In the genomic region with DNA sequence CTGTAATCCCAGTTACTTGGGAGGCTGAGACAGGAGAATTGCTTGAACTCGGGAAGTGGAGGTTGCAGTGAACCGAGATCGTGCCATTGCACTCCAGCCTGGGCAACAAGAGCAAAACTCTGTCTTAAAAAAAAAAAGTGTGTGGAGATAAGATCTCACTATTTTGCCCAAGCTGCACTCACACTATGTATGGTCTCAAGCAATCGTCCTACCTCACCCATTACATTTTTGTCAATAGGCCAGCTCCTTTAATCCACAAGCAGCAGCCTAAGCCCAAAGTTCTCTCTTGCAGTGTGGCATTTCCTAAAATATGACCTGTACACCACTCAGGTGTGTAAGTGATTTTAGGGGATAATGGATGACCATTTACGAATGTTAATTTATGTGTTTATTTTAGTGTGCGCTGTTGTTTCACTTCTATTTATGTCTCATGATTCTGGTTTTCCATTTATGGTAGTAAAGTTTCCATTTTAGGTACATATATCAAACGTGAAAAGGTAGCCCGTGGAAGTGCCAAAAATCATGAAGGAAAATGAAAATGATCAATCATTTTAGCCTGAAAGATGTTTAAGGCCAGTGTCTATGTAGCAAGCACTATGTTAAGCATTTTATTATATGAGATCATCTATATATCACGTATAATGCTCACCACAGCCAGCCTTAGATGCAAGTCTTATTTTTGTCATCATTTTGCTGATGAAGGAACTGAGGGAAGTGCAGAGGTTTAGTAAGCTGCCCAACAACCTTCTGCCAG, we compare ENCODE assay signal across 21 cellular contexts. TPM values are rescaled to one million over a fixed set of nuclear protein-coding genes. Genes with fewer than 3 reads are reported as not detected.
DNase-seq lines count a peak whose midpoint lies in the region; ATAC-seq, FAIRE-seq and TF ChIP-seq lines count a peak whose summit lies in the region.
"Had no signal": no experiment of that assay in that cellular context is flagged by ENCODE, and none has a peak within 500 bp of the region (broad histone marks: within the 10 kb centered on the region; RNA-seq: fewer than 3 reads in every experiment).

No MANE protein-coding gene starts in this region.

- peak overlapping the region; percentile 81 for H3K4me3 Mint-ChIP-seq in CD8-positive, alpha-beta T cell
- H3K4me3 Mint-ChIP-seq in activated B cell treated with CpG ODN at 0.5 μM for 24 hours (peak overlapping the region; percentile 32), memory B cell (peak overlapping the region; percentile 60)

- peak overlapping the region; percentile 93 for H3K27ac Mint-ChIP-seq in CD8-positive, alpha-beta T cell
- peak overlapping the region; percentile 69 for H3K27ac Mint-ChIP-seq in activated B cell treated with CpG ODN at 0.5 μM for 24 hours
- peak overlapping the region; percentile 83 for H3K27ac Mint-ChIP-seq in memory B cell

- TF ChIP-seq CTCF in CD8-positive, alpha-beta T cell (IDR thresholded peaks at IDR 0.05) = no peak
- no peak for TF ChIP-seq CTCF in activated B cell treated with CpG ODN at 0.5 μM for 24 hours (IDR thresholded peaks at IDR 0.05)

- peak; percentile 78 for FAIRE-seq in GM12891 (lab: Jason Lieb, UNC)
- FAIRE-seq: H1, RCC 7860 had no signal

- peak overlapping the region; percentile 5 for H3K4me3 ChIP-seq in CD8-positive, alpha-beta T cell (ENCODE audit: low read depth, low read length)
- H3K4me3 ChIP-seq in SJCRH30 = no peak overlapping the region
- H3K4me3 ChIP-seq: esophagus squamous epithelium, lower lobe of right lung, smooth muscle cell had no signal

- intact Hi-C loops in CD8-positive, alpha-beta T cell (cut with DNase I, micrococcal nuclease) = no loop called here
- intact Hi-C loops in activated B cell treated with CpG ODN at 0.5 μM for 24 hours (cut with micrococcal nuclease) = no loop called here

- peaks cover 61% of the 10 kb centered on the region for H3K36me3 Mint-ChIP-seq in CD8-positive, alpha-beta T cell
- H3K36me3 Mint-ChIP-seq in activated B cell treated with CpG ODN at 0.5 μM for 24 hours (ENCODE audit: low read depth) (peaks cover 2% of the 10 kb centered on the region), memory B cell (no peaks in the 10 kb centered on the region)

- CTCF ChIA-PET in CD8-positive, alpha-beta T cell (lab: Charles Lee) = interaction anchor here (1.2 to 12.1 kb wide), 5 partner anchors 8 to 157 kb away, joined by 3 to 74 read pairs (median 3); partner anchors contain the start of genes FAM167B and LCK
- CTCF ChIA-PET in activated B cell treated with CpG ODN at 0.5 μM for 24 hours (lab: Charles Lee) = interaction anchor here (1.9 kb wide), 1 partner anchor 8 kb away, joined by 8 read pairs; no protein-coding TSS in a partner anchor

- POLR2A ChIA-PET in CD8-positive, alpha-beta T cell (lab: Charles Lee) = interaction anchor here (0.6 to 14.0 kb wide), 10 partner anchors 8 to 89 kb away, joined by 3 to 206 read pairs (median 4); partner anchors contain the start of genes HDAC1 and MARCKSL1
- POLR2A ChIA-PET in activated B cell treated with CpG ODN at 0.5 μM for 24 hours (lab: Charles Lee) = interaction anchor here (1.1 to 2.7 kb wide), 4 partner anchors 16 to 138 kb away, joined by 3 to 21 read pairs (median 4); partner anchors contain the start of gene HDAC1

- H3K9me3 ChIP-seq in CD8-positive, alpha-beta T cell (ENCODE audit: low read length) = no peaks in the 10 kb centered on the region
- no peaks in the 10 kb centered on the region for H3K9me3 ChIP-seq in SJCRH30 (replicated peaks)
- H3K9me3 ChIP-seq: esophagus squamous epithelium, lower lobe of right lung had no signal

- H3K27ac ChIP-seq in CD8-positive, alpha-beta T cell (ENCODE audit: low read depth, low read length) = no peak overlapping the region
- no peak overlapping the region for H3K27ac ChIP-seq in SJCRH30
- H3K27ac ChIP-seq: lower lobe of right lung had no signal

- DNase-seq in CD8-positive, alpha-beta T cell = no peak
- no peak for DNase-seq in GM12891 (ENCODE audit: insufficient read length, low spot score)
- DNase-seq in activated B cell treated with CpG ODN at 0.5 μM for 24 hours = no peak
- no peak for DNase-seq in memory B cell (ENCODE audit: low spot score in 2 of 2)
- no peak for DNase-seq in SJCRH30
- DNase-seq in OCI-M2 (lab: John Stamatoyannopoulos, UW; ENCODE audit: unreplicated experiment) = no peak
- no peak for DNase-seq in NCI-H526 treated with DMSO at 0.1 percent for 48 hours (lab: John Stamatoyannopoulos, UW)
- DNase-seq: AML-193; esophagus squamous epithelium; GDM1; glutamatergic neuron; IMR-90; lower lobe of right lung; NCI-H2029 treated with DMSO at 0.1 percent for 48 hours; NCI-H524 treated with DMSO at 0.1 percent for 48 hours; posterior cingulate gyrus; stimulated activated CD4-positive, alpha-beta T cell treated with anti-CD3 and anti-CD28 coated beads, Interleukin-4, amount 100 ng/mL, for 4 hours; stimulated activated CD8-positive, alpha-beta memory T cell treated with anti-CD3 and anti-CD28 coated beads, Interleukin-4, amount 100 ng/mL, for 48 hours had no signal

- H3K36me3 ChIP-seq in CD8-positive, alpha-beta T cell (ENCODE audit: insufficient read depth, low read length) = peaks cover 5% of the 10 kb centered on the region
- no peaks in the 10 kb centered on the region for H3K36me3 ChIP-seq in SJCRH30
- H3K36me3 ChIP-seq: esophagus squamous epithelium, lower lobe of right lung had no signal

- ATAC-seq in CD8-positive, alpha-beta T cell = peak; percentile 31
- ATAC-seq in activated B cell treated with CpG ODN at 0.5 μM for 24 hours (ENCODE audit: low read depth) (no peak), memory B cell (ENCODE audit: low read depth) (no peak)
- ATAC-seq: lower lobe of right lung had no signal

- H3K27me3 ChIP-seq in CD8-positive, alpha-beta T cell (ENCODE audit: insufficient read depth, low read length) = no peaks in the 10 kb centered on the region
- H3K27me3 ChIP-seq in SJCRH30 = peaks cover 3% of the 10 kb centered on the region; the same call in 1 of the 2 replicates
- H3K27me3 ChIP-seq: esophagus squamous epithelium had no signal

- H3K4me1 Mint-ChIP-seq in CD8-positive, alpha-beta T cell (ENCODE audit: low read depth) = peaks cover 57% of the 10 kb centered on the region
- H3K4me1 Mint-ChIP-seq in activated B cell treated with CpG ODN at 0.5 μM for 24 hours (peaks cover 52% of the 10 kb centered on the region), memory B cell (peaks cover 25% of the 10 kb centered on the region)

- H3K9me3 Mint-ChIP-seq in CD8-positive, alpha-beta T cell = no peaks in the 10 kb centered on the region
- H3K9me3 Mint-ChIP-seq in activated B cell treated with CpG ODN at 0.5 μM for 24 hours (no peaks in the 10 kb centered on the region), memory B cell (no peaks in the 10 kb centered on the region)

- TF ChIP-seq POLR2A in GM12891 (IDR thresholded peaks at IDR 0.05; ENCODE audit: low read depth, low read length) = no peak

- H3K27me3 Mint-ChIP-seq in CD8-positive, alpha-beta T cell (ENCODE audit: low read depth) = no peaks in the 10 kb centered on the region
- no peaks in the 10 kb centered on the region for H3K27me3 Mint-ChIP-seq in activated B cell treated with CpG ODN at 0.5 μM for 24 hours
- H3K27me3 Mint-ChIP-seq in memory B cell = no peaks in the 10 kb centered on the region

- H3K4me1 ChIP-seq in CD8-positive, alpha-beta T cell (ENCODE audit: insufficient read depth, low read length) = peaks cover 49% of the 10 kb centered on the region
- H3K4me1 ChIP-seq in SJCRH30 = peaks cover under 1% of the 10 kb centered on the region

TF ChIP-seq in GM12891, 5 proteins besides CTCF, POLR2A, EP300 and RAD21:
- TF ChIP-seq PAX5 (IDR thresholded peaks at IDR 0.05; ENCODE audit: insufficient read depth, low read length, severe bottlenecking) (no peak), POLR2AphosphoS5 (IDR thresholded peaks at IDR 0.05; ENCODE audit: low read depth, low read length) (no peak), SPI1 (IDR thresholded peaks at IDR 0.05; ENCODE audit: low read depth, low read length) (no peak), POU2F2 (IDR thresholded peaks at IDR 0.05; ENCODE audit: low read depth, low read length) (no peak), TAF1 (IDR thresholded peaks at IDR 0.05; ENCODE audit: low read depth, low read length) (no peak)

RNA-seq across cellular contexts. Expression of gene LCK, which starts 5.6 kb away (rescaled TPM):
- 100 to 1,000 TPM; 203 to 206 TPM for total RNA-seq in CD8-positive, alpha-beta T cell
- polyA plus RNA-seq in GM12891 (2012; ENCODE audit: low read depth, missing spikeins) = 103 TPM
- total RNA-seq in activated B cell treated with CpG ODN at 0.5 μM for 24 hours = 16.6 and 16.8 TPM in 2 replicates
- total RNA-seq in SJCRH30 (2014; rRNA removed; shearing (Covaris generic)) = 0.43 TPM in 1 of 2 replicates, not detected in the other
- total RNA-seq: IMR-90 had no signal
- polyA plus RNA-seq: IMR-90, smooth muscle cell had no signal

RNA-seq across cellular contexts. Expression of gene FAM167B, which starts 9.6 kb away (rescaled TPM):
- total RNA-seq in CD8-positive, alpha-beta T cell = under 1 TPM; 0.35 to 0.86 TPM
- polyA plus RNA-seq in GM12891 (2012; ENCODE audit: low read depth, missing spikeins) = 0.30 TPM
- 1.2 and 1.4 TPM in 2 replicates for total RNA-seq in activated B cell treated with CpG ODN at 0.5 μM for 24 hours
- not detected in 2 replicates for total RNA-seq in SJCRH30 (2014; rRNA removed; shearing (Covaris generic))
- total RNA-seq: smooth muscle cell had no signal
- polyA plus RNA-seq: smooth muscle cell had no signal

RNA-seq across cellular contexts. Expression of gene EIF3I, which starts 34.4 kb away (rescaled TPM):
- 100 to 1,000 TPM in 1 of 2 experiments, 10 to 100 TPM in 1; 97.4 to 101 TPM for total RNA-seq in CD8-positive, alpha-beta T cell
- 180 TPM for polyA plus RNA-seq in GM12891 (2012; ENCODE audit: low read depth, missing spikeins)
- 196 and 213 TPM in 2 replicates for total RNA-seq in activated B cell treated with CpG ODN at 0.5 μM for 24 hours
- 290 and 295 TPM in 2 replicates for total RNA-seq in SJCRH30 (2014; rRNA removed; shearing (Covaris generic))

RNA-seq across cellular contexts. Expression of gene TMEM234, which starts 34.5 kb away (rescaled TPM):
- total RNA-seq in CD8-positive, alpha-beta T cell = 1 to 10 TPM; 8.6 to 9.1 TPM
- polyA plus RNA-seq in GM12891 (2012; ENCODE audit: low read depth, missing spikeins) = 10.9 TPM
- 31.8 and 35.5 TPM in 2 replicates for total RNA-seq in activated B cell treated with CpG ODN at 0.5 μM for 24 hours
- total RNA-seq in SJCRH30 (2014; rRNA removed; shearing (Covaris generic)) = 8.7 and 9.9 TPM in 2 replicates

RNA-seq across cellular contexts. Expression of gene HDAC1, which starts 35.2 kb away (rescaled TPM):
- 10 to 100 TPM; 57.8 to 61.4 TPM for total RNA-seq in CD8-positive, alpha-beta T cell
- 193 TPM for polyA plus RNA-seq in GM12891 (2012; ENCODE audit: low read depth, missing spikeins)
- 204 and 212 TPM in 2 replicates for total RNA-seq in activated B cell treated with CpG ODN at 0.5 μM for 24 hours
- total RNA-seq in SJCRH30 (2014; rRNA removed; shearing (Covaris generic)) = 156 and 160 TPM in 2 replicates

Comparison
In these comparisons a context has a peak if more than half of its experiments do, and no peak if none do; other contexts are left out.
1. RNA of gene LCK, which starts 5.6 kb away (total RNA-seq): 203 to 206 TPM in CD8-positive, alpha-beta T cell and 16.6 to 16.8 TPM in activated B cell treated with CpG ODN at 0.5 μM for 24 hours; 0.43 TPM in SJCRH30; every median in the first group is over 10 times any median in the second.
2. Peak in every context shown above with its lines, with median percentiles within 50 percentile points of each other: H3K27ac Mint-ChIP-seq and H3K4me3 Mint-ChIP-seq.